Comparison of ENCODE assay signal across 35 cellular contexts in genomic region chr1:82874041-82874440, GRCh38.
"Had no signal": no experiment of that assay in that cellular context is flagged by ENCODE, and none has a peak within 500 bp of the region (broad histone marks: within the 10 kb centered on the region; RNA-seq: fewer than 3 reads in every experiment).

No MANE protein-coding gene starts in this region.

- H3K4me3 ChIP-seq: MG63 had no signal

- H3K36me3 ChIP-seq: MG63 had no signal

- DNase-seq: Karpas-422, Kasumi-1, MG63, MM.1S, MV-4-11, NCI-H1048, NCI-H1092, NCI-H1092 treated with DMSO at 0.1 percent for 48 hours, NCI-H1105, NCI-H1105 treated with DMSO at 0.1 percent for 48 hours, NCI-H1417, NCI-H1417 treated with DMSO at 0.1 percent for 48 hours, NCI-H1436, NCI-H1436 treated with DMSO at 0.1 percent for 48 hours, NCI-H146, NCI-H1694, NCI-H1694 treated with DMSO at 0.1 percent for 48 hours, NCI-H187, NCI-H187 treated with DMSO at 0.1 percent for 48 hours, NCI-H1930, NCI-H2029, NCI-H2029 treated with DMSO at 0.1 percent for 48 hours, NCI-H2081, NCI-H2081 treated with DMSO at 0.1 percent for 48 hours, NCI-H2107, NCI-H2171, NCI-H2171 treated with DMSO at 0.1 percent for 48 hours, NCI-H2227 treated with DMSO at 0.1 percent for 48 hours, NCI-H226, NCI-H345, NCI-H446, NCI-H446 treated with DMSO at 0.1 percent for 48 hours, NCI-H510A, NCI-H510A treated with DMSO at 0.1 percent for 48 hours, NCI-H524 had no signal

- H3K27me3 ChIP-seq: MG63 had no signal

- H3K9me3 ChIP-seq: MG63 had no signal
